Comparison of ENCODE assay signal across 1 cellular context in genomic region chr9:71725590-71726338, GRCh38.
TF ChIP-seq lines count a peak whose summit lies in the region.

No MANE protein-coding gene starts in this region.

TF ChIP-seq in HepG2, 621 proteins besides CTCF, POLR2A, EP300 and RAD21 (continued from another document):
- no peak for TF ChIP-seq ZNF652 (CRISPR knock-in tag; IDR thresholded peaks at IDR 0.05; ENCODE audit: borderline replicate concordance, low read depth)
- peak; percentile 52; the same call in 1 of the 2 replicates for TF ChIP-seq HBP1 (CRISPR knock-in tag; IDR thresholded peaks at IDR 0.05; ENCODE audit: low read depth)
- TF ChIP-seq ZBTB3 (CRISPR knock-in tag; IDR thresholded peaks at IDR 0.05; ENCODE audit: borderline replicate concordance, low read depth), result no peak
- TF ChIP-seq JUND (CRISPR knock-in tag; IDR thresholded peaks at IDR 0.05), result peak; percentile 99
- no peak for TF ChIP-seq ZFP82 (CRISPR knock-in tag; IDR thresholded peaks at IDR 0.05; ENCODE audit: borderline replicate concordance)
- peak; percentile 86; the same call in 1 of the 2 replicates for TF ChIP-seq ZSCAN9 (CRISPR knock-in tag; IDR thresholded peaks at IDR 0.05; ENCODE audit: borderline replicate concordance)
- TF ChIP-seq ZBTB39 (CRISPR knock-in tag; IDR thresholded peaks at IDR 0.05), result no peak
- TF ChIP-seq ZNF33A (CRISPR knock-in tag; IDR thresholded peaks at IDR 0.05; ENCODE audit: borderline replicate concordance), result 0 out of 2 replicates have a peak, but pooled peaks have one; percentile 22
- peak; percentile 71 for TF ChIP-seq HDAC1 (CRISPR knock-in tag; IDR thresholded peaks at IDR 0.05)
TF ChIP-seq in HepG2: peak in this region for 141.
